ENCODE assay signal across 12 cellular contexts in the genomic region with DNA sequence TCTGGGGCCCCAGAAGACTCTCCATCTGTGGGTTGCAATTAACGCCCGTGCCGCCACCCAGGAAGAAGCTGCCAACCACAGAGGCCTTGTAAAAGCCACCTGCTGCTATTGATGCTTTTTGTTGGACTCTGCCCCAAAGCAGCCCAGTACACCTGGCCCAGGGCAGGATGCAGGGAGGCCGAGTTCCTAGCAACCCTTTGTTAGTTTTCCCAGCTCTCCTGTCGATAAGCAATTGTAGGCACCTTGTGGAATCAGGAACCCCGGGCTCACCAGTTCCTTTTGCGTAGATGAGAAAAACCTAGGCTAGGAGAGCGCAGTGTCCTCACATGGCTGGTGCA.
DNase-seq lines count a peak whose midpoint lies in the region; ATAC-seq lines count a peak whose summit lies in the region.
"Had no signal": no experiment of that assay in that cellular context is flagged by ENCODE, and none has a peak within 500 bp of the region (broad histone marks: within the 10 kb centered on the region; RNA-seq: fewer than 3 reads in every experiment).

No MANE protein-coding gene starts in this region.

- H3K36me3 Mint-ChIP-seq in effector memory CD8-positive, alpha-beta T cell (ENCODE audit: insufficient read depth): peaks cover 65% of the 10 kb centered on the region

- peaks cover 0 to 13% of the 10 kb centered on the region in 2 donors for H3K4me1 Mint-ChIP-seq in effector memory CD8-positive, alpha-beta T cell (ENCODE audit: low read depth in 2 of 2)
- H3K4me1 Mint-ChIP-seq: nephron progenitor cell had no signal

- H3K36me3 ChIP-seq in muscle layer of duodenum (ENCODE audit: control insufficient read depth in 1 of 2, insufficient read depth in 2 of 2, low read length in 2 of 2): peaks cover 24 to 69% of the 10 kb centered on the region in 2 donors

- peaks cover 0 to 10% of the 10 kb centered on the region in 2 donors for H3K9me3 ChIP-seq in muscle layer of duodenum (ENCODE audit: control insufficient read depth in 1 of 2, low read length in 2 of 2)

- peaks cover 4 to 6% of the 10 kb centered on the region in 2 donors for H3K9me3 Mint-ChIP-seq in effector memory CD8-positive, alpha-beta T cell

- peak overlapping the region; percentile 49 for H3K27ac ChIP-seq in muscle layer of duodenum (ENCODE audit: low read length)
- H3K27ac ChIP-seq: C4-2B had no signal

- no peak overlapping the region for H3K4me3 Mint-ChIP-seq in effector memory CD8-positive, alpha-beta T cell
- H3K4me3 Mint-ChIP-seq: nephron progenitor cell had no signal

- peak overlapping the region in 1 of 2 donors; percentile 44 for H3K27ac Mint-ChIP-seq in effector memory CD8-positive, alpha-beta T cell
- H3K27ac Mint-ChIP-seq: nephron progenitor cell had no signal

- peaks cover 6% of the 10 kb centered on the region in 2 donors for H3K4me1 ChIP-seq in muscle layer of duodenum (ENCODE audit: control insufficient read depth in 1 of 2, insufficient read depth in 2 of 2, low read length in 2 of 2)
- H3K4me1 ChIP-seq: HAP-1 had no signal

- DNase-seq in COLO668 (lab: John Stamatoyannopoulos, UW; ENCODE audit: unreplicated experiment) (peak; percentile 86), HT-29 (ENCODE audit: low spot score) (peak; percentile 85), SW480 (ENCODE audit: low spot score) (peak; percentile 36), GDM1 (lab: John Stamatoyannopoulos, UW) (no peak), AG08395 (ENCODE audit: low spot score) (no peak)
- no peak for DNase-seq in effector memory CD8-positive, alpha-beta T cell
- DNase-seq: activated CD4-positive, alpha-beta T cell treated with anti-CD3 and anti-CD28 coated beads, Interleukin-2, amount 50 U/mL, for 4 hours; nephron progenitor cell had no signal

- peak overlapping the region in 1 of 2 donors; percentile 21 for H3K4me3 ChIP-seq in muscle layer of duodenum (ENCODE audit: low read depth in 1 of 2, low read length in 2 of 2)
- H3K4me3 ChIP-seq: HAP-1 had no signal

- H3K27me3 ChIP-seq in muscle layer of duodenum (ENCODE audit: low read depth, low read length): no peaks in the 10 kb centered on the region

- H3K27me3 Mint-ChIP-seq in effector memory CD8-positive, alpha-beta T cell: no peaks in the 10 kb centered on the region

- ATAC-seq in GM18520 (IDR thresholded peaks at IDR 0.05; ENCODE audit: unreplicated experiment): no peak
- no peak for ATAC-seq in effector memory CD8-positive, alpha-beta T cell (replicated peaks)

Comparison
In these comparisons a context has a peak if more than half of its experiments do, and no peak if none do; other contexts are left out.
1. DNase-seq: peak in COLO668 (single experiment), HT-29 (single experiment) and SW480 (single experiment); none in GDM1 (single experiment), AG08395 (single experiment) and effector memory CD8-positive, alpha-beta T cell (0 of 3).